8 cellular contexts compared by ENCODE assay signal in the genomic region with DNA sequence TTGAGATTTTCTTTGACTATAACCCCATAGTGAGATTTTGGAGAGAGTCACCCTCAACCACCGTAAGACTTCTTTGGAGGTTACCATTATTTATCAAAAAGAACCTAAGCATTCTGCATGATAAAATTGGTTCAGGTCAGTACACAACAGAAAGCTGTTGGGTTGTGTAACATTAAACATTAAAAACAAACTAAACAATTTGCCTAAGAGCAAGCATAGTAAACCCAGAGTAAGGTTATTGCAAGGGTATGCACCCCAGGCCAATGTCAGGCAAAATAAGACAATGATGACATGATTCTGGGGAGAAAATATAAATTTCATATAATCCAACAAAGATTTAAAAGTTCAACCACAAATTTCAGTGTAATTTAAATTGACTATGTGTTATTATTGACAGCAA.
"Had no signal": no experiment of that assay in that cellular context is flagged by ENCODE, and none has a peak within 500 bp of the region (broad histone marks: within the 10 kb centered on the region; RNA-seq: fewer than 3 reads in every experiment).

No MANE protein-coding gene starts in this region.

- H3K4me3 ChIP-seq: GM12878 had no signal

- DNase-seq: GDM1, GF-D8 had no signal

- FAIRE-seq: G401.6, GM12878, GM12891, GM12892, GM18507, GM19239 had no signal

- ATAC-seq: GM12878 had no signal
